12 cellular contexts compared by ENCODE assay signal in genomic region chr7:47495269-47495875, GRCh38.
DNase-seq lines count a peak whose midpoint lies in the region; ATAC-seq and TF ChIP-seq lines count a peak whose summit lies in the region.
"Had no signal": no experiment of that assay in that cellular context is flagged by ENCODE, and none has a peak within 500 bp of the region (broad histone marks: within the 10 kb centered on the region; RNA-seq: fewer than 3 reads in every experiment).

No MANE protein-coding gene starts in this region.

- H3K79me2 ChIP-seq in hepatocyte: peaks cover 97% of the 10 kb centered on the region

- H3K9me3 ChIP-seq in ascending aorta (no peaks in the 10 kb centered on the region), hepatocyte (ENCODE audit: low read depth) (no peaks in the 10 kb centered on the region)
- H3K9me3 ChIP-seq: psoas muscle had no signal

- intact Hi-C loops in CD14-positive monocyte (cut with micrococcal nuclease): loop anchor here in 1 of 2 donors (5.0 kb wide), 1 partner anchor 77 kb away; no protein-coding TSS in a partner anchor
- intact Hi-C loops in ascending aorta (cut with DNase I): no loop called here

- H3K27me3 ChIP-seq in ascending aorta: no peaks in the 10 kb centered on the region
- no peaks in the 10 kb centered on the region for H3K27me3 ChIP-seq in hepatocyte

- H3K27ac Mint-ChIP-seq in CD14-positive monocyte (peak overlapping the region; percentile 83 to 96 (median 90)), progenitor cell of endocrine pancreas (peak overlapping the region; percentile 79)
- H3K27ac Mint-ChIP-seq: immature natural killer cell had no signal

- no peaks in the 10 kb centered on the region for H3K9me2 ChIP-seq in hepatocyte (replicated peaks; ENCODE audit: insufficient read depth)

- H3K4me3 Mint-ChIP-seq in CD14-positive monocyte (peak overlapping the region in 1 of 2 donors; percentile 91), progenitor cell of endocrine pancreas (ENCODE audit: low read depth) (no peak overlapping the region)
- H3K4me3 Mint-ChIP-seq: immature natural killer cell had no signal

- H3K9me3 Mint-ChIP-seq in CD14-positive monocyte (peaks cover 0 to 3% (median 1%) of the 10 kb centered on the region in 7 donors), progenitor cell of endocrine pancreas (ENCODE audit: low read depth) (peaks cover 3% of the 10 kb centered on the region)
- H3K9me3 Mint-ChIP-seq: immature natural killer cell had no signal

- H3K4me1 ChIP-seq in ascending aorta: peaks cover 0 to 27% of the 10 kb centered on the region in 2 donors
- peaks cover 64% of the 10 kb centered on the region for H3K4me1 ChIP-seq in hepatocyte (ENCODE audit: insufficient read depth)

- 85% methylated on average over 12 of the region's 12 CpGs for WGBS in hepatocyte (ENCODE audit: low lambda C conversion rate, missing lambda C conversion rate)

- peaks cover 0 to 5% (median 0%) of the 10 kb centered on the region in 3 donors for H3K27me3 Mint-ChIP-seq in CD14-positive monocyte (ENCODE audit: low read depth in 3 of 3)
- H3K27me3 Mint-ChIP-seq in progenitor cell of endocrine pancreas: no peaks in the 10 kb centered on the region

- no peak overlapping the region for H2AFZ ChIP-seq in hepatocyte

- H3K27ac ChIP-seq in ascending aorta: peak overlapping the region; percentile 11 to 45
- H3K27ac ChIP-seq in hepatocyte: peak overlapping the region; percentile 14
- H3K27ac ChIP-seq: psoas muscle had no signal

- TF ChIP-seq CTCF in CD14-positive monocyte (IDR thresholded peaks at IDR 0.05) (no peak), ascending aorta (IDR thresholded peaks at IDR 0.05) (no peak), hepatocyte (IDR thresholded peaks at IDR 0.05; ENCODE audit: poor library complexity) (no peak), progenitor cell of endocrine pancreas (IDR thresholded peaks at IDR 0.05; ENCODE audit: unreplicated experiment) (no peak)

- H4K20me1 ChIP-seq in hepatocyte (ENCODE audit: insufficient read depth, poor library complexity, severe bottlenecking): no peaks in the 10 kb centered on the region

- no peak for ATAC-seq in GM21360 (IDR thresholded peaks at IDR 0.05; ENCODE audit: unreplicated experiment)
- ATAC-seq: psoas muscle had no signal

- H3K4me3 ChIP-seq in ascending aorta: no peak overlapping the region
- no peak overlapping the region for H3K4me3 ChIP-seq in hepatocyte
- H3K4me3 ChIP-seq: psoas muscle had no signal

- H3K4me1 Mint-ChIP-seq in CD14-positive monocyte (peaks cover 77% of the 10 kb centered on the region), progenitor cell of endocrine pancreas (ENCODE audit: low read depth) (peaks cover 66% of the 10 kb centered on the region)

- H3K36me3 Mint-ChIP-seq in CD14-positive monocyte: peaks cover 26 to 48% of the 10 kb centered on the region in 2 donors
- H3K36me3 Mint-ChIP-seq in progenitor cell of endocrine pancreas (ENCODE audit: insufficient read depth): peaks cover 13% of the 10 kb centered on the region
- H3K36me3 Mint-ChIP-seq: immature natural killer cell had no signal

- H3K36me3 ChIP-seq in ascending aorta (no peaks in the 10 kb centered on the region), hepatocyte (replicated peaks; ENCODE audit: insufficient read depth, low read depth) (no peaks in the 10 kb centered on the region)

- DNase-seq in CD14-positive monocyte (ENCODE audit: low spot score) (peak; percentile 41), ascending aorta (ENCODE audit: low spot score in 2 of 2) (no peak), hepatocyte (ENCODE audit: low spot score) (no peak), progenitor cell of endocrine pancreas (ENCODE audit: low spot score, unreplicated experiment) (no peak), A172 (ENCODE audit: low spot score) (no peak), SIG-M5 (lab: John Stamatoyannopoulos, UW) (no peak), NCI-H82 treated with DMSO at 0.1 percent for 48 hours (lab: John Stamatoyannopoulos, UW; ENCODE audit: unreplicated experiment) (no peak)
- DNase-seq: activated gamma-delta T cell treated with Interleukin-2 at 50 U/mL for 16 hours, immature natural killer cell, NCI-H2171, psoas muscle had no signal

- no peak overlapping the region for H3K4me2 ChIP-seq in hepatocyte
